In the genomic region with DNA sequence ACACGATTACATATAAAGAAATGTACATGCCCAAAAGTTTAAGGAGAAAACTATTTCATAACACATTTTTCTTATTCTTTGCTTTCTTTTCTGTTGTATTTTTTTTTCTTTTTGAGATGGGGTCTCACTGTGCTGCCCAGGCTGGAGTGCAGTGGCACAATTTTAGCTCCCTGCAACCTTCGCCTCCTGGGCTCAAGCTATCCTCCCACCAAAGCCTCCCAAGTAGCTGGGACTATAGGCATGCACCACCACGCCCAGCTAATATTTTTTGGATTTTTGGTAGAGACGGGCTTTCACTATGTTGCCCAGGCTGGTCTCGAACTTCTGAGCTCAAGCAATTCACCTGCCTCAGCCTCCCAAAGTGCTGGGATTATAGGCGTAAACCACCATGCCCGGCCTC, we compare ENCODE assay signal across 5 cellular contexts. TPM values are rescaled to one million over a fixed set of nuclear protein-coding genes. Genes with fewer than 3 reads are reported as not detected.
"Had no signal": no experiment of that assay in that cellular context is flagged by ENCODE, and none has a peak within 500 bp of the region (broad histone marks: within the 10 kb centered on the region; RNA-seq: fewer than 3 reads in every experiment).

No MANE protein-coding gene starts in this region.

RNA-seq across cellular contexts. Expression of a gene that starts 4.1 kb away (rescaled TPM):
- total RNA-seq: HT-29, HT1080, IMR-90, K562 had no signal
- polyA plus RNA-seq: IgD-negative memory B cell, IMR-90, K562 had no signal
